8 cellular contexts compared by ENCODE assay signal in the genomic region with DNA sequence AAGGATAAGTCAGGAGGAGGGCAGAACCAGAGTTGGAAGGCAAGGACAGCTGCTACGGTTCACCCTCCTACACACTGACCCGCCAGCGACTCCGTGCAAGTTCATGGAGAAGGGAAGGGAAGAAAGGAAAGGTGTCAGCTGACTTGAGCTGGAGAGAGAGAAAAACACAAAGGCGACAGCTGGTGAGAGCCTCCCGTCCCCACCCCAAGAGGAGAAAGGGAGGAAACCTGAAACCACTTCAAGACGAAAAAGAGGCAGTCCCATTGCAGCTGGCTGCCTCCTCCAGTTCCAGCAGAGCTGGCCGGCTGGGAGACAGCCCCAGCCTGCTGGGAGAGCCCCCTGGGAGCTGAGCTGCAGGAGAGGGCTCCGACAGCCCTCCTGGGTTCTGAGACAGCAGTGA.
DNase-seq lines count a peak whose midpoint lies in the region; ATAC-seq lines count a peak whose summit lies in the region.

No MANE protein-coding gene starts in this region.

- H3K9me3 ChIP-seq in iPS-18a (ENCODE audit: control insufficient read depth, low read depth, low read length) (no peaks in the 10 kb centered on the region), subcutaneous abdominal adipose tissue (ENCODE audit: control insufficient read depth in 5 of 5, low read length in 5 of 5) (no peaks in the 10 kb centered on the region)

- H3K4me1 ChIP-seq in iPS-18a (ENCODE audit: control insufficient read depth, low read depth, low read length) (peaks cover 31% of the 10 kb centered on the region), subcutaneous abdominal adipose tissue (ENCODE audit: control insufficient read depth in 5 of 5, insufficient read depth in 5 of 5, low read length in 5 of 5) (peaks cover 6 to 30% (median 14%) of the 10 kb centered on the region in 5 donors)

- H3K9ac ChIP-seq in iPS-18a (ENCODE audit: low read length) (peak overlapping the region; percentile 34), subcutaneous abdominal adipose tissue (ENCODE audit: low read length in 5 of 5) (peak overlapping the region in 1 of 5 donors; percentile 32)

- H3K4me3 ChIP-seq in iPS-18a (ENCODE audit: low read length) (peak overlapping the region; percentile 55), subcutaneous abdominal adipose tissue (ENCODE audit: low read depth in 1 of 5, low read length in 5 of 5) (peak overlapping the region in 4 of 5 donors; percentile 2 to 54 (median 46))

- peak overlapping the region; percentile 41 for H3K27ac ChIP-seq in iPS-18a (ENCODE audit: low read length)
- no peak overlapping the region for H3K27ac ChIP-seq in subcutaneous abdominal adipose tissue (ENCODE audit: low read depth, low read length)

- DNase-seq in AG20443 (ENCODE audit: low spot score) (peak; percentile 81), NCI-H1105 (lab: John Stamatoyannopoulos, UW) (peak; percentile 78), amniotic epithelial cell (ENCODE audit: low read depth) (peak; percentile 73)
- no peak for DNase-seq in activated CD4-positive, alpha-beta T cell treated with anti-CD3 and anti-CD28 coated beads, Interleukin-2, amount 50 U/mL, for 48 hours

- H3K36me3 ChIP-seq in iPS-18a (ENCODE audit: control insufficient read depth, low read depth, low read length) (no peaks in the 10 kb centered on the region), subcutaneous abdominal adipose tissue (ENCODE audit: control insufficient read depth in 5 of 5, insufficient read depth in 5 of 5, low read length in 5 of 5) (no peaks in the 10 kb centered on the region)

- no peak for ATAC-seq in GM21515 (IDR thresholded peaks at IDR 0.05; ENCODE audit: unreplicated experiment)
- no peak for ATAC-seq in GM21390 (IDR thresholded peaks at IDR 0.05; ENCODE audit: unreplicated experiment)

- H3K27me3 ChIP-seq in iPS-18a (ENCODE audit: control insufficient read depth, insufficient read depth, low read length) (no peaks in the 10 kb centered on the region), subcutaneous abdominal adipose tissue (ENCODE audit: control insufficient read depth in 5 of 5, insufficient read depth in 4 of 5, low read length in 5 of 5) (no peaks in the 10 kb centered on the region)

Comparison
In these comparisons a context has a peak if more than half of its experiments do, and no peak if none do; other contexts are left out.
1. DNase-seq: peak in AG20443 (single experiment), NCI-H1105 (single experiment) and amniotic epithelial cell (single experiment); none in activated CD4-positive, alpha-beta T cell treated with anti-CD3 and anti-CD28 coated beads, Interleukin-2, amount 50 U/mL, for 48 hours (0 of 2).